In genomic region chr9:75200892-75201470, GRCh38 we compare ENCODE assay signal across 8 cellular contexts.
DNase-seq lines count a peak whose midpoint lies in the region; ATAC-seq, FAIRE-seq and TF ChIP-seq lines count a peak whose summit lies in the region.

No MANE protein-coding gene starts in this region.

- H3K27ac ChIP-seq in PC-9 (no peak overlapping the region), H1 (ENCODE audit: low read depth, low read length) (no peak overlapping the region)

- H3K23me2 ChIP-seq in H1 (ENCODE audit: low read depth, low read length): no peaks in the 10 kb centered on the region

- peak; percentile 24 for FAIRE-seq in H1 (lab: Jason Lieb, UNC)

- H2BK120ac ChIP-seq in H1 (replicated peaks; ENCODE audit: low read depth, low read length): no peak overlapping the region

- no peak overlapping the region for H2BK20ac ChIP-seq in H1 (ENCODE audit: low read length)

- H4K91ac ChIP-seq in H1 (replicated peaks; ENCODE audit: insufficient read length, low read length): no peak overlapping the region

- H3F3A ChIP-seq in PC-9 (ENCODE audit: insufficient read depth, low read depth): no peaks in the 10 kb centered on the region

- no peak overlapping the region for H3K9ac ChIP-seq in H1 (replicated peaks in 1 of 4; ENCODE audit: extremely low read depth in 1 of 4, low read depth in 3 of 4, low read length in 3 of 4)

- no peak overlapping the region for H2AK5ac ChIP-seq in H1 (ENCODE audit: low read depth, low read length)

- no peak overlapping the region for H3K23ac ChIP-seq in H1 (ENCODE audit: insufficient read length)

- TF ChIP-seq RAD21 in H1 (IDR thresholded peaks at IDR 0.05 in 1 of 2, conservative IDR thresholded peaks at IDR 0.05 in 1 of 2; ENCODE audit: low read depth in 2 of 2, low read length in 2 of 2): peak; percentile 79 to 83

- no peaks in the 10 kb centered on the region for H3K79me1 ChIP-seq in H1 (ENCODE audit: low read depth, low read length)

- no peak overlapping the region for H3K56ac ChIP-seq in H1 (replicated peaks; ENCODE audit: insufficient read length, low read depth, low read length)

- intact Hi-C loops in PC-9 (cut with micrococcal nuclease; ENCODE audit: unreplicated experiment): loop anchor here (1.0 to 2.0 kb wide), 4 partner anchors 37 to 1504 kb away; no protein-coding TSS in a partner anchor

- DNase-seq in DMS 273 (lab: John Stamatoyannopoulos, UW; ENCODE audit: unreplicated experiment): peak; percentile 71
- DNase-seq in DMS 273 treated with DMSO at 0.1 percent for 48 hours (lab: John Stamatoyannopoulos, UW): no peak
- peak; percentile 9 to 46 for DNase-seq in PC-9
- no peak for DNase-seq in H1 (ENCODE audit: low read depth in 1 of 2, low spot score in 2 of 2)
- peak; percentile 18 for DNase-seq in neural crest cell (ENCODE audit: low read depth, low spot score)
- no peak for DNase-seq in activated T-cell treated with anti-CD3 and anti-CD28 coated beads, Interleukin-2, amount 50 U/mL, for 24 hours
- no peak for DNase-seq in GM19238 (ENCODE audit: insufficient read length, low spot score)

- no peak overlapping the region for H4K5ac ChIP-seq in H1 (ENCODE audit: insufficient read length, low read depth, low read length)

- CTCF ChIA-PET in PC-9 (lab: Charles Lee) (interaction anchor here (1.0 kb wide), 2 partner anchors 37 to 1101 kb away, joined by 3 to 4 read pairs; no protein-coding TSS in a partner anchor), H1 (lab: Charles Lee; ENCODE audit: partially characterized antibody) (interaction anchor here (0.6 to 2.3 kb wide), 25 partner anchors 10 to 1169 kb away, joined by 3 to 30 read pairs (median 5); no protein-coding TSS in a partner anchor)

- peaks cover 4% of the 10 kb centered on the region for H3K27me3 Mint-ChIP-seq in neural crest cell (ENCODE audit: low read depth)
- no peaks in the 10 kb centered on the region for H3K27me3 Mint-ChIP-seq in activated T-cell treated with anti-CD3 and anti-CD28 coated beads, Interleukin-2, amount 50 U/mL, for 24 hours

- no peak overlapping the region for H3K4me3 ChIP-seq in PC-9
- H3K4me3 ChIP-seq in H1 (ENCODE audit: extremely low read depth in 1 of 4, insufficient read depth in 2 of 4, low read depth in 3 of 4, low read length in 4 of 4): no peak overlapping the region

- POLR2A ChIA-PET in PC-9 (lab: Charles Lee; ENCODE audit: unreplicated experiment): no interaction called here
- POLR2A ChIA-PET in H1 (lab: Charles Lee; ENCODE audit: partially characterized antibody): no interaction called here

- no peaks in the 10 kb centered on the region for H3K36me3 ChIP-seq in PC-9 (ENCODE audit: low read depth)
- H3K36me3 ChIP-seq in H1 (ENCODE audit: control insufficient read depth in 2 of 4, insufficient read depth in 4 of 4, low read length in 3 of 4): no peaks in the 10 kb centered on the region

- H3K4me1 ChIP-seq in PC-9 (replicated peaks; ENCODE audit: insufficient read depth) (no peaks in the 10 kb centered on the region), H1 (replicated peaks in 1 of 4; ENCODE audit: control insufficient read depth in 3 of 4, insufficient read depth in 4 of 4, low read length in 3 of 4) (no peaks in the 10 kb centered on the region)

- TF ChIP-seq POLR2A in H1 (IDR thresholded peaks at IDR 0.05; ENCODE audit: control extremely low read depth in 1 of 2, low read depth in 2 of 2, low read length in 2 of 2): no peak

- TF ChIP-seq CTCF in PC-9 (conservative IDR thresholded peaks at IDR 0.05) (peak; percentile 84), H1 (IDR thresholded peaks at IDR 0.05; ENCODE audit: control extremely low read depth in 1 of 3, insufficient read depth in 1 of 3, low read depth in 1 of 3, low read length in 3 of 3) (peak in 2 of 3 experiments; percentile 42 to 44; a peak in 2 of 4 replicates), neural crest cell (conservative IDR thresholded peaks at IDR 0.05) (peak; percentile 82)

- WGBS in H1 (ENCODE audit: extremely low coverage in 1 of 2, insufficient coverage in 1 of 2, insufficient read length in 1 of 2, insufficient replicate concordance in 2 of 2, low coverage in 1 of 2, low lambda C conversion rate in 2 of 2, missing lambda C conversion rate in 1 of 2), 2 experiments: 94% methylated on average over 1 of the region's 1 CpG; no CpG with 5 or more reads in 1 of the 2 experiments

- no peaks in the 10 kb centered on the region for H4K20me1 ChIP-seq in PC-9 (ENCODE audit: insufficient read depth)
- no peaks in the 10 kb centered on the region for H4K20me1 ChIP-seq in H1 (replicated peaks in 1 of 2; ENCODE audit: control insufficient read depth in 1 of 2, insufficient read depth in 2 of 2, low read length in 2 of 2)

- no peak overlapping the region for H2BK15ac ChIP-seq in H1 (ENCODE audit: low read length)

- H3K27me3 ChIP-seq in PC-9 (ENCODE audit: insufficient read depth, low read depth) (no peaks in the 10 kb centered on the region), H1 (replicated peaks in 1 of 4; ENCODE audit: control insufficient read depth in 3 of 4, extremely low read depth in 1 of 4, insufficient read depth in 3 of 4, low read length in 3 of 4) (no peaks in the 10 kb centered on the region)

- no peak overlapping the region for H4K8ac ChIP-seq in H1 (ENCODE audit: extremely low read depth, insufficient read depth, low read length)

- no peak overlapping the region for H3K27ac Mint-ChIP-seq in neural crest cell (ENCODE audit: unreplicated experiment)
- no peak overlapping the region for H3K27ac Mint-ChIP-seq in activated T-cell treated with anti-CD3 and anti-CD28 coated beads, Interleukin-2, amount 50 U/mL, for 24 hours

- H2BK12ac ChIP-seq in H1 (ENCODE audit: low read depth, low read length): no peak overlapping the region

- H2AFZ ChIP-seq in PC-9 (no peak overlapping the region), H1 (ENCODE audit: low read length) (no peak overlapping the region)

- H3K9me3 ChIP-seq in PC-9 (ENCODE audit: insufficient read depth, low read depth) (no peaks in the 10 kb centered on the region), H1 (ENCODE audit: insufficient read depth in 2 of 2, low read depth in 1 of 2, low read length in 1 of 2) (no peaks in the 10 kb centered on the region)

- ATAC-seq in HG03432 (IDR thresholded peaks at IDR 0.05; ENCODE audit: unreplicated experiment): peak; percentile 49

- no peaks in the 10 kb centered on the region for H3K4me1 Mint-ChIP-seq in neural crest cell
- H3K4me1 Mint-ChIP-seq in activated T-cell treated with anti-CD3 and anti-CD28 coated beads, Interleukin-2, amount 50 U/mL, for 24 hours (ENCODE audit: low read depth): peaks cover 3% of the 10 kb centered on the region

- no peak overlapping the region for H3K4me3 Mint-ChIP-seq in neural crest cell
- no peak overlapping the region for H3K4me3 Mint-ChIP-seq in activated T-cell treated with anti-CD3 and anti-CD28 coated beads, Interleukin-2, amount 50 U/mL, for 24 hours

- H3K4me2 ChIP-seq in PC-9: no peak overlapping the region
- no peak overlapping the region for H3K4me2 ChIP-seq in H1 (ENCODE audit: insufficient read depth in 1 of 2, low read depth in 2 of 2, low read length in 2 of 2)

- H3K36me3 Mint-ChIP-seq in neural crest cell (ENCODE audit: low read depth): no peaks in the 10 kb centered on the region
- no peaks in the 10 kb centered on the region for H3K36me3 Mint-ChIP-seq in activated T-cell treated with anti-CD3 and anti-CD28 coated beads, Interleukin-2, amount 50 U/mL, for 24 hours (ENCODE audit: low read depth)

- H3K14ac ChIP-seq in H1 (ENCODE audit: insufficient read length): no peak overlapping the region

- no peaks in the 10 kb centered on the region for H3K9me2 ChIP-seq in PC-9 (ENCODE audit: insufficient read depth)

- no TSS peak for BruUV-seq in PC-9 (replicated peaks; lab: Mats Ljungman, UMichigan)

- H3K79me2 ChIP-seq in PC-9 (ENCODE audit: low read depth) (no peaks in the 10 kb centered on the region), H1 (ENCODE audit: control insufficient read depth in 1 of 2, insufficient read depth in 2 of 2, low read length in 2 of 2) (no peaks in the 10 kb centered on the region)

- no peak overlapping the region for H3K4ac ChIP-seq in H1 (replicated peaks; ENCODE audit: insufficient read length, low read depth, low read length)

- H2BK5ac ChIP-seq in H1 (ENCODE audit: low read depth, low read length): no peak overlapping the region

- no peaks in the 10 kb centered on the region for H3K9me3 Mint-ChIP-seq in neural crest cell
- H3K9me3 Mint-ChIP-seq in activated T-cell treated with anti-CD3 and anti-CD28 coated beads, Interleukin-2, amount 50 U/mL, for 24 hours: no peaks in the 10 kb centered on the region

- TF ChIP-seq EP300 in H1 (IDR thresholded peaks at IDR 0.05; ENCODE audit: borderline replicate concordance in 1 of 2, low read depth in 2 of 2, low read length in 2 of 2): no peak

- H3K18ac ChIP-seq in H1 (ENCODE audit: extremely low read depth, low read length): no peak overlapping the region

TF ChIP-seq in H1, 55 proteins besides CTCF, POLR2A, EP300 and RAD21 (continues in another document):
- TF ChIP-seq TAF1 (IDR thresholded peaks at IDR 0.05; ENCODE audit: low read depth, low read length): no peak

Comparison
In these comparisons a context has a peak if more than half of its experiments do, and no peak if none do; other contexts are left out.
1. DNase-seq: peak in DMS 273 (single experiment), PC-9 (2 of 2) and neural crest cell (single experiment); none in DMS 273 treated with DMSO at 0.1 percent for 48 hours (single experiment), H1 (0 of 2), activated T-cell treated with anti-CD3 and anti-CD28 coated beads, Interleukin-2, amount 50 U/mL, for 24 hours (single experiment) and GM19238 (single experiment).
2. Peak in every context shown above with its lines, with median percentiles within 50 percentile points of each other: CTCF ChIP-seq.